In genomic region chr5:180343846-180344327, GRCh38 we compare ENCODE assay signal across 14 cellular contexts. TPM values are rescaled to one million over a fixed set of nuclear protein-coding genes. Genes with fewer than 3 reads are reported as not detected.
DNase-seq lines count a peak whose midpoint lies in the region; ATAC-seq, FAIRE-seq and TF ChIP-seq lines count a peak whose summit lies in the region.
"Had no signal": no experiment of that assay in that cellular context is flagged by ENCODE, and none has a peak within 500 bp of the region (broad histone marks: within the 10 kb centered on the region; RNA-seq: fewer than 3 reads in every experiment).

No MANE protein-coding gene starts in this region.

- no peak overlapping the region for H3K27ac Mint-ChIP-seq in naive thymus-derived CD4-positive, alpha-beta T cell
- no peak overlapping the region for H3K27ac Mint-ChIP-seq in nephron progenitor cell
- H3K27ac Mint-ChIP-seq: CD8-positive, alpha-beta T cell had no signal

- POLR2A ChIA-PET in H1 (lab: Charles Lee; ENCODE audit: partially characterized antibody) = interaction anchor here (1.0 to 10.4 kb wide), 10 partner anchors 8 to 157 kb away, joined by 3 to 146 read pairs (median 4); partner anchors contain the start of gene GFPT2
- POLR2A ChIA-PET in naive thymus-derived CD4-positive, alpha-beta T cell (lab: Charles Lee) = no interaction called here

- no peak for TF ChIP-seq POLR2A in NB4 (IDR thresholded peaks at IDR 0.05; ENCODE audit: extremely low read depth, insufficient read length)
- TF ChIP-seq POLR2A in H1 (IDR thresholded peaks at IDR 0.05; ENCODE audit: control extremely low read depth in 1 of 2, low read depth in 2 of 2, low read length in 2 of 2) = no peak

- peak overlapping the region; percentile 12 for H2BK120ac ChIP-seq in H1 (replicated peaks; ENCODE audit: low read depth, low read length)

- peak overlapping the region; percentile 98 for H2BK20ac ChIP-seq in H1 (ENCODE audit: low read length)

- H2BK15ac ChIP-seq in H1 (ENCODE audit: low read length) = no peak overlapping the region

- peak; percentile 50 for FAIRE-seq in H1 (lab: Jason Lieb, UNC)
- FAIRE-seq: keratinocyte had no signal

- H3K27ac ChIP-seq in H1 (ENCODE audit: low read depth, low read length) (peak overlapping the region; percentile 20; the same call in 1 of the 2 replicates), foreskin keratinocyte (no peak overlapping the region)
- H3K27ac ChIP-seq in naive thymus-derived CD4-positive, alpha-beta T cell (ENCODE audit: low read depth, low read length) = no peak overlapping the region
- H3K27ac ChIP-seq: prostate gland, SJCRH30 had no signal

- H3K27me3 ChIP-seq in H1 (replicated peaks in 1 of 4; ENCODE audit: control insufficient read depth in 3 of 4, extremely low read depth in 1 of 4, insufficient read depth in 3 of 4, low read length in 3 of 4) (no peaks in the 10 kb centered on the region), foreskin keratinocyte (no peaks in the 10 kb centered on the region)
- no peaks in the 10 kb centered on the region for H3K27me3 ChIP-seq in naive thymus-derived CD4-positive, alpha-beta T cell (ENCODE audit: control insufficient read depth in 2 of 2, insufficient read depth in 2 of 2, low read length in 2 of 2)
- H3K27me3 ChIP-seq: SJCRH30 had no signal

- H4K20me1 ChIP-seq in H1 (replicated peaks in 1 of 2; ENCODE audit: control insufficient read depth in 1 of 2, insufficient read depth in 2 of 2, low read length in 2 of 2) = peaks cover 3 to 6% of the 10 kb centered on the region in 2 experiments

- intact Hi-C loops in naive thymus-derived CD4-positive, alpha-beta T cell (cut with micrococcal nuclease) = no loop called here

- H3K4me3 Mint-ChIP-seq in naive thymus-derived CD4-positive, alpha-beta T cell = no peak overlapping the region
- H3K4me3 Mint-ChIP-seq in nephron progenitor cell = no peak overlapping the region
- H3K4me3 Mint-ChIP-seq: CD8-positive, alpha-beta T cell; central memory CD8-positive, alpha-beta T cell had no signal

- peak overlapping the region; percentile 96 for H3K18ac ChIP-seq in H1 (ENCODE audit: extremely low read depth, low read length)

- no peaks in the 10 kb centered on the region for H3K9me3 ChIP-seq in H1 (ENCODE audit: insufficient read depth in 2 of 2, low read depth in 1 of 2, low read length in 1 of 2)
- H3K9me3 ChIP-seq in naive thymus-derived CD4-positive, alpha-beta T cell (ENCODE audit: control insufficient read depth in 2 of 3, low read length in 3 of 3) = no peaks in the 10 kb centered on the region
- H3K9me3 ChIP-seq: prostate gland, SJCRH30 had no signal

- CTCF ChIA-PET in H1 (lab: Charles Lee; ENCODE audit: partially characterized antibody) = interaction anchor here (0.9 to 4.7 kb wide), 8 partner anchors 12 to 275 kb away, joined by 3 to 30 read pairs (median 8); no protein-coding TSS in a partner anchor
- CTCF ChIA-PET in naive thymus-derived CD4-positive, alpha-beta T cell (lab: Charles Lee) = interaction anchor here (1.7 kb wide), 1 partner anchor 15 kb away, joined by 4 read pairs; no protein-coding TSS in a partner anchor

- peak overlapping the region; percentile 91 for H4K5ac ChIP-seq in H1 (ENCODE audit: insufficient read length, low read depth, low read length)

- no peak for TF ChIP-seq CTCF in NB4 (IDR thresholded peaks at IDR 0.05; ENCODE audit: low read depth, low read length)
- no peak for TF ChIP-seq CTCF in H1 (IDR thresholded peaks at IDR 0.05; ENCODE audit: control extremely low read depth in 1 of 3, insufficient read depth in 1 of 3, low read depth in 1 of 3, low read length in 3 of 3)
- no peak for TF ChIP-seq CTCF in foreskin keratinocyte (conservative IDR thresholded peaks at IDR 0.05)
- no peak for TF ChIP-seq CTCF in nephron progenitor cell (IDR thresholded peaks at IDR 0.05)

- H3K4me1 ChIP-seq in H1 (replicated peaks in 1 of 4; ENCODE audit: control insufficient read depth in 3 of 4, insufficient read depth in 4 of 4, low read length in 3 of 4) (peaks cover 36 to 65% (median 47%) of the 10 kb centered on the region in 4 experiments), foreskin keratinocyte (no peaks in the 10 kb centered on the region)
- no peaks in the 10 kb centered on the region for H3K4me1 ChIP-seq in naive thymus-derived CD4-positive, alpha-beta T cell (ENCODE audit: control insufficient read depth in 2 of 2, insufficient read depth in 2 of 2, low read length in 2 of 2)
- H3K4me1 ChIP-seq: prostate gland, SJCRH30 had no signal

- H3K4me3 ChIP-seq in NB4 (ENCODE audit: low read depth, low read length) (no peak overlapping the region), H1 (ENCODE audit: extremely low read depth in 1 of 4, insufficient read depth in 2 of 4, low read depth in 3 of 4, low read length in 4 of 4) (peak overlapping the region in 1 of 4 experiments; percentile 25; a peak in 2 of 8 replicates)
- no peak overlapping the region for H3K4me3 ChIP-seq in naive thymus-derived CD4-positive, alpha-beta T cell (ENCODE audit: low read length)
- H3K4me3 ChIP-seq: prostate gland, SJCRH30 had no signal

- H2BK5ac ChIP-seq in H1 (ENCODE audit: low read depth, low read length) = peak overlapping the region; percentile 99

- H3K9ac ChIP-seq in H1 (replicated peaks in 1 of 4; ENCODE audit: extremely low read depth in 1 of 4, low read depth in 3 of 4, low read length in 3 of 4) = no peak overlapping the region; a peak in 1 of 7 replicates

- H3K9me3 Mint-ChIP-seq in naive thymus-derived CD4-positive, alpha-beta T cell = no peaks in the 10 kb centered on the region
- H3K9me3 Mint-ChIP-seq in nephron progenitor cell = peaks cover 4% of the 10 kb centered on the region
- H3K9me3 Mint-ChIP-seq: CD8-positive, alpha-beta T cell; central memory CD8-positive, alpha-beta T cell had no signal

- no peak overlapping the region for H4K8ac ChIP-seq in H1 (ENCODE audit: extremely low read depth, insufficient read depth, low read length)

- peak; percentile 18 for ATAC-seq in naive thymus-derived CD4-positive, alpha-beta T cell
- ATAC-seq in foreskin keratinocyte = no peak
- ATAC-seq: CD8-positive, alpha-beta T cell had no signal

- H2BK12ac ChIP-seq in H1 (ENCODE audit: low read depth, low read length) = peak overlapping the region; percentile 46

- H3K36me3 Mint-ChIP-seq in naive thymus-derived CD4-positive, alpha-beta T cell = no peaks in the 10 kb centered on the region
- peaks cover 13% of the 10 kb centered on the region for H3K36me3 Mint-ChIP-seq in nephron progenitor cell (ENCODE audit: low read depth)
- H3K36me3 Mint-ChIP-seq: CD8-positive, alpha-beta T cell had no signal

- H3K4me1 Mint-ChIP-seq in naive thymus-derived CD4-positive, alpha-beta T cell = no peaks in the 10 kb centered on the region
- peaks cover 68% of the 10 kb centered on the region for H3K4me1 Mint-ChIP-seq in nephron progenitor cell

- H3K79me2 ChIP-seq in H1 (ENCODE audit: control insufficient read depth in 1 of 2, insufficient read depth in 2 of 2, low read length in 2 of 2) = peaks cover 8 to 70% of the 10 kb centered on the region in 2 experiments; a peak in 3 of 4 replicates

- peak overlapping the region; percentile 56 for H3K56ac ChIP-seq in H1 (replicated peaks; ENCODE audit: insufficient read length, low read depth, low read length)

- peaks cover 24% of the 10 kb centered on the region for H3K79me1 ChIP-seq in H1 (ENCODE audit: low read depth, low read length)

- H3K4ac ChIP-seq in H1 (replicated peaks; ENCODE audit: insufficient read length, low read depth, low read length) = peak overlapping the region; percentile 22

- peaks cover 9 to 23% (median 14%) of the 10 kb centered on the region in 5 donors for H3K27me3 Mint-ChIP-seq in naive thymus-derived CD4-positive, alpha-beta T cell
- H3K27me3 Mint-ChIP-seq in nephron progenitor cell (ENCODE audit: low read depth, poor library complexity) = peaks cover 5% of the 10 kb centered on the region

- no peak for TF ChIP-seq EP300 in H1 (IDR thresholded peaks at IDR 0.05; ENCODE audit: borderline replicate concordance in 1 of 2, low read depth in 2 of 2, low read length in 2 of 2)

- no peak overlapping the region for H3K14ac ChIP-seq in H1 (ENCODE audit: insufficient read length)

- H4K91ac ChIP-seq in H1 (replicated peaks; ENCODE audit: insufficient read length, low read length) = peak overlapping the region; percentile 93

- peak overlapping the region; percentile 76 for H2AK5ac ChIP-seq in H1 (ENCODE audit: low read depth, low read length)

- H3K4me2 ChIP-seq in H1 (ENCODE audit: insufficient read depth in 1 of 2, low read depth in 2 of 2, low read length in 2 of 2) = peak overlapping the region; percentile 73 to 81

- 19% methylated on average over 6 of the region's 6 CpGs; no CpG with 5 or more reads in 1 of the 2 experiments for WGBS in H1 (ENCODE audit: extremely low coverage in 1 of 2, insufficient coverage in 1 of 2, insufficient read length in 1 of 2, insufficient replicate concordance in 2 of 2, low coverage in 1 of 2, low lambda C conversion rate in 2 of 2, missing lambda C conversion rate in 1 of 2), 2 experiments

- no peaks in the 10 kb centered on the region; a peak in 1 of 8 replicates for H3K36me3 ChIP-seq in H1 (ENCODE audit: control insufficient read depth in 2 of 4, insufficient read depth in 4 of 4, low read length in 3 of 4)
- H3K36me3 ChIP-seq in naive thymus-derived CD4-positive, alpha-beta T cell (ENCODE audit: control insufficient read depth in 2 of 3, insufficient read depth in 3 of 3, low read length in 3 of 3) = no peaks in the 10 kb centered on the region
- H3K36me3 ChIP-seq: prostate gland, SJCRH30 had no signal

- DNase-seq in AG20443 (ENCODE audit: low spot score) (peak; percentile 82), NB4 (ENCODE audit: low read depth) (peak; percentile 51), H1 (ENCODE audit: low read depth in 1 of 2, low spot score in 2 of 2) (no peak), foreskin keratinocyte (no peak), nephron progenitor cell (no peak), activated T-cell treated with anti-CD3 and anti-CD28 coated beads for 4 hours (no peak), GF-D8 (lab: John Stamatoyannopoulos, UW) (no peak)
- no peak for DNase-seq in naive thymus-derived CD4-positive, alpha-beta T cell
- DNase-seq: CD8-positive, alpha-beta T cell; NCI-H1436 treated with DMSO at 0.1 percent for 48 hours; SJCRH30 had no signal

- no peak overlapping the region for H2AFZ ChIP-seq in H1 (ENCODE audit: low read length)

- TF ChIP-seq RAD21 in H1 (IDR thresholded peaks at IDR 0.05 in 1 of 2, conservative IDR thresholded peaks at IDR 0.05 in 1 of 2; ENCODE audit: low read depth in 2 of 2, low read length in 2 of 2) = no peak

- peaks cover 2% of the 10 kb centered on the region; the same call in 1 of the 2 replicates for H3K23me2 ChIP-seq in H1 (ENCODE audit: low read depth, low read length)

- H3K23ac ChIP-seq in H1 (ENCODE audit: insufficient read length) = no peak overlapping the region

RNA-seq across cellular contexts. Expression of gene GFPT2, which starts 9.2 kb away (rescaled TPM):
- total RNA-seq in H1 (2021; fragmentation: NEBNext Ultra II Directional; extraction: Animal tissue kit (Norgen Biotek cat#: 25700)) = 141 and 143 TPM in 2 replicates
- 83.7 and 90.0 TPM in 2 replicates for polyA plus RNA-seq in H1 (2011; rRNA removed)
- 101 TPM for polyA plus RNA-seq in H1 (2011; cell fraction: cytosol; rRNA removed)
- 136 TPM for polyA plus RNA-seq in H1 (2011; cell fraction: nucleus; rRNA removed)
- polyA plus RNA-seq in H1 (2012, experiment 1 of 2) = 78.6 to 104 TPM (median 83.3 TPM) in 4 replicates
- 47.5 TPM for polyA plus RNA-seq in H1 (2012, experiment 2 of 2)
- 73.7 TPM for polyA plus RNA-seq in H1 (2013, experiment 1 of 2)
- 66.5 TPM for polyA plus RNA-seq in H1 (2013, experiment 2 of 2)
- 118 and 127 TPM in 2 replicates for polyA minus RNA-seq in H1 (2011; rRNA and poly(A)+ RNA removed)
- 56.6 TPM for polyA minus RNA-seq in H1 (2011; cell fraction: cytosol; rRNA and poly(A)+ RNA removed)
- polyA minus RNA-seq in H1 (2011; cell fraction: nucleus; rRNA and poly(A)+ RNA removed) = 80.8 TPM
- under 1 TPM in 2 of 5 experiments, not detected in 3; 0.16 to 0.81 TPM for total RNA-seq in naive thymus-derived CD4-positive, alpha-beta T cell
- polyA plus RNA-seq in naive thymus-derived CD4-positive, alpha-beta T cell = not detected
- total RNA-seq in foreskin keratinocyte = 0.04 and 0.07 TPM in 2 replicates
- polyA plus RNA-seq in foreskin keratinocyte = 0.02 TPM in 1 of 2 replicates, not detected in the other
- polyA plus RNA-seq: keratinocyte had no signal

RNA-seq across cellular contexts. Expression of gene MAPK9, which starts 52.0 kb away (rescaled TPM):
- 37.9 and 43.7 TPM in 2 replicates for total RNA-seq in H1 (2021; fragmentation: NEBNext Ultra II Directional; extraction: Animal tissue kit (Norgen Biotek cat#: 25700))
- polyA plus RNA-seq in H1 (2011; rRNA removed) = 18.3 and 22.3 TPM in 2 replicates
- 27.1 TPM for polyA plus RNA-seq in H1 (2011; cell fraction: cytosol; rRNA removed)
- polyA plus RNA-seq in H1 (2011; cell fraction: nucleus; rRNA removed) = 16.9 TPM
- polyA plus RNA-seq in H1 (2012, experiment 1 of 2) = 20.5 to 30.0 TPM (median 24.3 TPM) in 4 replicates
- polyA plus RNA-seq in H1 (2012, experiment 2 of 2) = 2.9 TPM
- polyA plus RNA-seq in H1 (2013, experiment 1 of 2) = 21.8 TPM
- polyA plus RNA-seq in H1 (2013, experiment 2 of 2) = 22.3 TPM
- polyA minus RNA-seq in H1 (2011; rRNA and poly(A)+ RNA removed) = 47.8 and 64.8 TPM in 2 replicates
- 17.2 TPM for polyA minus RNA-seq in H1 (2011; cell fraction: cytosol; rRNA and poly(A)+ RNA removed)
- 28.5 TPM for polyA minus RNA-seq in H1 (2011; cell fraction: nucleus; rRNA and poly(A)+ RNA removed)
- total RNA-seq in naive thymus-derived CD4-positive, alpha-beta T cell = 10 to 100 TPM; 25.7 to 41.4 (median 31.2) TPM
- polyA plus RNA-seq in naive thymus-derived CD4-positive, alpha-beta T cell = 10 to 100 TPM; 14.7 to 18.0 TPM
- 26.4 and 30.3 TPM in 2 replicates for total RNA-seq in foreskin keratinocyte
- 15.0 and 17.9 TPM in 2 replicates for polyA plus RNA-seq in foreskin keratinocyte

Comparison
In these comparisons a context has a peak if more than half of its experiments do, and no peak if none do; other contexts are left out.
1. DNase-seq: peak in AG20443 (single experiment) and NB4 (single experiment); none in H1 (0 of 2), naive thymus-derived CD4-positive, alpha-beta T cell (0 of 9), foreskin keratinocyte (0 of 2), nephron progenitor cell (single experiment), activated T-cell treated with anti-CD3 and anti-CD28 coated beads for 4 hours (single experiment) and GF-D8 (single experiment).
2. RNA of gene GFPT2, which starts 9.2 kb away (total RNA-seq): 141 to 143 TPM in H1; 0.16 to 0.81 TPM in naive thymus-derived CD4-positive, alpha-beta T cell and 0.04 to 0.07 TPM in foreskin keratinocyte; every median in the first group is over 10 times any median in the second.